Comparison of ENCODE assay signal across 8 cellular contexts in genomic region chr15:40338041-40338657, GRCh38. TPM values are rescaled to one million over a fixed set of nuclear protein-coding genes. Genes with fewer than 3 reads are reported as not detected.
DNase-seq lines count a peak whose midpoint lies in the region; ATAC-seq and TF ChIP-seq lines count a peak whose summit lies in the region.

No MANE protein-coding gene starts in this region.

- peaks cover 14% of the 10 kb centered on the region for H3K4me1 Mint-ChIP-seq in activated naive CD8-positive, alpha-beta T cell treated with anti-CD3 and anti-CD28 coated beads, Interleukin-2, amount 10 ng/mL, durations not matched to agents 7 days and 5 days

- H3K27ac ChIP-seq in 22Rv1: no peak overlapping the region
- H3K27ac ChIP-seq in sigmoid colon: peak overlapping the region; percentile 97 to 99 (median 99)

- ATAC-seq in activated naive CD8-positive, alpha-beta T cell treated with anti-CD3 and anti-CD28 coated beads, Interleukin-2, amount 10 ng/mL, durations not matched to agents 7 days and 5 days (ENCODE audit: low read depth): peak; percentile 75
- ATAC-seq in left cardiac atrium (peak; percentile 10 to 17), GM21390 (IDR thresholded peaks at IDR 0.05; ENCODE audit: unreplicated experiment) (no peak)

- no peaks in the 10 kb centered on the region for H3K27me3 Mint-ChIP-seq in activated naive CD8-positive, alpha-beta T cell treated with anti-CD3 and anti-CD28 coated beads, Interleukin-2, amount 10 ng/mL, durations not matched to agents 7 days and 5 days

- H3K9me3 Mint-ChIP-seq in activated naive CD8-positive, alpha-beta T cell treated with anti-CD3 and anti-CD28 coated beads, Interleukin-2, amount 10 ng/mL, durations not matched to agents 7 days and 5 days: no peaks in the 10 kb centered on the region

- peaks cover 0 to 100% (median 99%) of the 10 kb centered on the region in 4 donors for H3K4me1 ChIP-seq in sigmoid colon

- WGBS in sigmoid colon, 2 donors: 44 to 48% methylated on average over 11 of the region's 11 CpGs

- no peak overlapping the region for H3K27ac Mint-ChIP-seq in activated naive CD8-positive, alpha-beta T cell treated with anti-CD3 and anti-CD28 coated beads, Interleukin-2, amount 10 ng/mL, durations not matched to agents 7 days and 5 days

- in situ Hi-C loops in GM13976 (cut with MboI; ENCODE audit: low sequenced_read_pairs, unreplicated experiment): no loop called here

- H3K4me3 Mint-ChIP-seq in activated naive CD8-positive, alpha-beta T cell treated with anti-CD3 and anti-CD28 coated beads, Interleukin-2, amount 10 ng/mL, durations not matched to agents 7 days and 5 days: no peak overlapping the region

- no peaks in the 10 kb centered on the region for H3K9me3 ChIP-seq in sigmoid colon

- intact Hi-C loops in left cardiac atrium (cut with DNase I): no loop called here
- intact Hi-C loops in sigmoid colon (cut with DNase I): loop anchor here (10.0 kb wide), 1 partner anchor 863 kb away; no protein-coding TSS in a partner anchor

- peak overlapping the region in 3 of 4 donors; percentile 59 to 66 (median 64) for H3K4me3 ChIP-seq in sigmoid colon

- no peaks in the 10 kb centered on the region for H3K27me3 ChIP-seq in sigmoid colon

- H3K36me3 Mint-ChIP-seq in activated naive CD8-positive, alpha-beta T cell treated with anti-CD3 and anti-CD28 coated beads, Interleukin-2, amount 10 ng/mL, durations not matched to agents 7 days and 5 days: no peaks in the 10 kb centered on the region

- peak; percentile 84 for TF ChIP-seq CTCF in 22Rv1 (IDR thresholded peaks at IDR 0.05)
- TF ChIP-seq CTCF in GM13976 (IDR thresholded peaks at IDR 0.05; ENCODE audit: borderline replicate concordance, control extremely low read depth, extremely low read depth, insufficient read depth, missing control alignments): peak; percentile 70
- TF ChIP-seq CTCF in sigmoid colon (IDR thresholded peaks at IDR 0.05): peak in 3 of 4 experiments; percentile 49 to 62 (median 53)

- no peak for TF ChIP-seq POLR2A in sigmoid colon (IDR thresholded peaks at IDR 0.05)

- DNase-seq in GM13976 (ENCODE audit: low spot score) (peak; percentile 93), LoVo (ENCODE audit: low spot score) (peak; percentile 41), SW480 (ENCODE audit: low spot score) (peak; percentile 39), left cardiac atrium (peak; percentile 85), sigmoid colon (peak; percentile 94)
- peak; percentile 77 for DNase-seq in activated naive CD8-positive, alpha-beta T cell treated with anti-CD3 and anti-CD28 coated beads, Interleukin-2, amount 10 ng/mL, durations not matched to agents 7 days and 5 days

- no peak for TF ChIP-seq EP300 in sigmoid colon (IDR thresholded peaks at IDR 0.05)

- POLR2A ChIA-PET in activated naive CD8-positive, alpha-beta T cell treated with anti-CD3 and anti-CD28 coated beads, Interleukin-2, amount 10 ng/mL, durations not matched to agents 7 days and 5 days (lab: Charles Lee): interaction anchor here (0.7 to 1.8 kb wide), 5 partner anchors 13 to 78 kb away, joined by 3 to 6 read pairs (median 4); partner anchors contain the start of gene PLCB2

- H3K36me3 ChIP-seq in sigmoid colon: peaks cover 17 to 28% (median 21%) of the 10 kb centered on the region in 4 donors

RNA-seq across cellular contexts. Expression of gene CCDC9B, which starts 2.6 kb away (rescaled TPM):
- 1 to 10 TPM; 2.3 to 2.6 TPM for total RNA-seq in activated naive CD8-positive, alpha-beta T cell treated with anti-CD3 and anti-CD28 coated beads, Interleukin-2, amount 10 ng/mL, durations not matched to agents 7 days and 5 days
- total RNA-seq in left cardiac atrium (10 to 100 TPM; 72.1 to 83.8 TPM), sigmoid colon (10 to 100 TPM; 43.9 to 97.2 (median 65.3) TPM)
- 10 to 100 TPM in 1 of 3 donors, 1 to 10 TPM in 2; 5.1 to 33.4 (median 7.8) TPM for polyA plus RNA-seq in sigmoid colon

RNA-seq across cellular contexts. Expression of gene PHGR1, which starts 12.7 kb away (rescaled TPM):
- not detected for total RNA-seq in activated naive CD8-positive, alpha-beta T cell treated with anti-CD3 and anti-CD28 coated beads, Interleukin-2, amount 10 ng/mL, durations not matched to agents 7 days and 5 days
- total RNA-seq in left cardiac atrium (not detected), sigmoid colon (1 to 10 TPM in 1 of 4 donors, not detected in 3; 8.2 TPM)
- polyA plus RNA-seq in sigmoid colon: over 10,000 TPM; 12,817 to 35,077 (median 19,474) TPM

RNA-seq across cellular contexts. Expression of gene INAFM2, which starts 14.7 kb away (rescaled TPM):
- total RNA-seq in activated naive CD8-positive, alpha-beta T cell treated with anti-CD3 and anti-CD28 coated beads, Interleukin-2, amount 10 ng/mL, durations not matched to agents 7 days and 5 days: 1 to 10 TPM; 8.8 to 9.4 TPM
- 10 to 100 TPM; 53.4 to 76.6 TPM for total RNA-seq in left cardiac atrium
- total RNA-seq in sigmoid colon: 10 to 100 TPM; 41.0 to 63.1 (median 51.8) TPM
- polyA plus RNA-seq in sigmoid colon: 10 to 100 TPM in 1 of 3 donors, 1 to 10 TPM in 2; 6.6 to 13.4 (median 9.0) TPM

RNA-seq across cellular contexts. Expression of gene DISP2, which starts 19.9 kb away (rescaled TPM):
- total RNA-seq in activated naive CD8-positive, alpha-beta T cell treated with anti-CD3 and anti-CD28 coated beads, Interleukin-2, amount 10 ng/mL, durations not matched to agents 7 days and 5 days: 1 to 10 TPM; 1.5 to 2.0 TPM
- 1 to 10 TPM in 1 of 2 donors, under 1 TPM in 1; 0.31 to 6.5 TPM for total RNA-seq in left cardiac atrium
- total RNA-seq in sigmoid colon: 1 to 10 TPM in 1 of 4 donors, under 1 TPM in 3; 0.16 to 1.1 (median 0.38) TPM
- 1 to 10 TPM; 1.8 to 3.0 (median 2.8) TPM for polyA plus RNA-seq in sigmoid colon

RNA-seq across cellular contexts. Expression of gene PLCB2, which starts 30.4 kb away (rescaled TPM):
- total RNA-seq in activated naive CD8-positive, alpha-beta T cell treated with anti-CD3 and anti-CD28 coated beads, Interleukin-2, amount 10 ng/mL, durations not matched to agents 7 days and 5 days: 100 to 1,000 TPM; 173 to 174 TPM
- total RNA-seq in left cardiac atrium (10 to 100 TPM in 1 of 2 donors, 1 to 10 TPM in 1; 8.4 to 13.5 TPM), sigmoid colon (10 to 100 TPM in 2 of 4 donors, 1 to 10 TPM in 2; 5.4 to 12.5 (median 9.4) TPM)
- 10 to 100 TPM in 1 of 3 donors, 1 to 10 TPM in 2; 2.4 to 27.5 (median 2.8) TPM for polyA plus RNA-seq in sigmoid colon

Comparison
In these comparisons a context has a peak if more than half of its experiments do, and no peak if none do; other contexts are left out.
1. DNase-seq: peak in every context shown above with its lines; median percentile 94 in sigmoid colon; 93 in GM13976; 85 in left cardiac atrium; 77 in activated naive CD8-positive, alpha-beta T cell treated with anti-CD3 and anti-CD28 coated beads, Interleukin-2, amount 10 ng/mL, durations not matched to agents 7 days and 5 days; 41 in LoVo; 39 in SW480.
2. RNA of gene CCDC9B, which starts 2.6 kb away (total RNA-seq): 72.1 to 83.8 TPM in left cardiac atrium and 43.9 to 97.2 TPM in sigmoid colon; 2.3 to 2.6 TPM in activated naive CD8-positive, alpha-beta T cell treated with anti-CD3 and anti-CD28 coated beads, Interleukin-2, amount 10 ng/mL, durations not matched to agents 7 days and 5 days; every median in the first group is over 10 times any median in the second.
3. RNA of gene INAFM2, which starts 14.7 kb away (total RNA-seq): 53.4 to 76.6 TPM in left cardiac atrium and 41.0 to 63.1 TPM in sigmoid colon; 8.8 to 9.4 TPM in activated naive CD8-positive, alpha-beta T cell treated with anti-CD3 and anti-CD28 coated beads, Interleukin-2, amount 10 ng/mL, durations not matched to agents 7 days and 5 days; every median in the first group is over 4 times any median in the second.
4. Peak in every context shown above with its lines, with median percentiles within 50 percentile points of each other: CTCF ChIP-seq.